Comparison of ENCODE assay signal across 24 cellular contexts in genomic region chr7:122727759-122728158, GRCh38. TPM values are rescaled to one million over a fixed set of nuclear protein-coding genes. Genes with fewer than 3 reads are reported as not detected.
"Had no signal": no experiment of that assay in that cellular context is flagged by ENCODE, and none has a peak within 500 bp of the region (broad histone marks: within the 10 kb centered on the region; RNA-seq: fewer than 3 reads in every experiment).

No MANE protein-coding gene starts in this region.

- H3K36me3 ChIP-seq: SJSA1 had no signal

- ATAC-seq: HepG2, Panc1, PC-3 had no signal

- H3K4me3 ChIP-seq: SJSA1, SK-N-MC had no signal

- H3K4me1 ChIP-seq: SJSA1 had no signal

- H3K27ac ChIP-seq: RWPE1, SJSA1 had no signal

- DNase-seq: IMR-90, Kasumi-1, KG1, MV-4-11, NCI-H1048, NCI-H1105, NCI-H1417, NCI-H1436 treated with DMSO at 0.1 percent for 48 hours, NCI-H1694, NCI-H187 treated with DMSO at 0.1 percent for 48 hours, NCI-H2029 treated with DMSO at 0.1 percent for 48 hours, NCI-H2107, NCI-H2227 treated with DMSO at 0.1 percent for 48 hours, NCI-H524, NCI-H526 treated with DMSO at 0.1 percent for 48 hours, NCI-H748 treated with DMSO at 0.1 percent for 48 hours, PC-3, SIG-M5 had no signal

- H3K9me3 ChIP-seq: SJSA1 had no signal

- H3K27me3 ChIP-seq: SJSA1 had no signal

RNA-seq across cellular contexts. Expression of gene RNF148, which starts 25.0 kb away (rescaled TPM):
- total RNA-seq: IMR-90, M059J had no signal
- polyA plus RNA-seq: IMR-90 had no signal

RNA-seq across cellular contexts. Expression of gene RNF133, which starts 28.8 kb away (rescaled TPM):
- total RNA-seq: IMR-90 had no signal
- polyA plus RNA-seq: IMR-90 had no signal
